In genomic region chr14:74979442-74980397, GRCh38 we compare ENCODE assay signal across 10 cellular contexts.
DNase-seq lines count a peak whose midpoint lies in the region; ATAC-seq and TF ChIP-seq lines count a peak whose summit lies in the region.
"Had no signal": no experiment of that assay in that cellular context is flagged by ENCODE, and none has a peak within 500 bp of the region (broad histone marks: within the 10 kb centered on the region; RNA-seq: fewer than 3 reads in every experiment).

No MANE protein-coding gene starts in this region.

- H4K20me1 ChIP-seq in Loucy (ENCODE audit: insufficient read depth, low read length, poor library complexity, severe bottlenecking) = no peaks in the 10 kb centered on the region

- no peaks in the 10 kb centered on the region for H3K9me3 ChIP-seq in Loucy (ENCODE audit: insufficient read depth, low read depth, low read length)
- H3K9me3 ChIP-seq: Peyer's patch had no signal

- ATAC-seq in HG02798 (IDR thresholded peaks at IDR 0.05; ENCODE audit: poor library complexity, unreplicated experiment) (no peak), HG03342 (IDR thresholded peaks at IDR 0.05; ENCODE audit: unreplicated experiment) (no peak), HG02678 (IDR thresholded peaks at IDR 0.05; ENCODE audit: unreplicated experiment) (no peak)

- H3K4me1 ChIP-seq in Loucy (ENCODE audit: insufficient read depth, low read length, poor library complexity, severe bottlenecking) = no peaks in the 10 kb centered on the region

- H2AFZ ChIP-seq in Loucy (ENCODE audit: low read length) = no peak overlapping the region

- no peak overlapping the region for H3K4me3 ChIP-seq in Loucy (ENCODE audit: low read length, poor library complexity, severe bottlenecking)
- no peak overlapping the region for H3K4me3 ChIP-seq in astrocyte of the spinal cord (ENCODE audit: low read depth, low read length)
- H3K4me3 ChIP-seq: Peyer's patch had no signal

- TF ChIP-seq CTCF in Loucy (conservative IDR thresholded peaks at IDR 0.05; ENCODE audit: low read length) (0 out of 2 replicates have a peak, but pooled peaks have one; percentile 9), astrocyte of the spinal cord (IDR thresholded peaks at IDR 0.05; ENCODE audit: low read depth, low read length) (peak; percentile 31)

- no peak overlapping the region for H3K4me2 ChIP-seq in Loucy (ENCODE audit: low read depth, low read length, poor library complexity, severe bottlenecking)

- no peak overlapping the region for H3K9ac ChIP-seq in Loucy (ENCODE audit: low read depth, low read length, poor library complexity, severe bottlenecking)

- H3K36me3 ChIP-seq in Loucy (ENCODE audit: insufficient read depth, low read length) = no peaks in the 10 kb centered on the region
- H3K36me3 ChIP-seq: Peyer's patch had no signal

- H3K79me2 ChIP-seq in Loucy (ENCODE audit: insufficient read depth, low read length) = no peaks in the 10 kb centered on the region

- DNase-seq in ACHN = peak; percentile 8
- DNase-seq in astrocyte of the spinal cord (ENCODE audit: low read depth, low spot score) = peak; percentile 47
- DNase-seq in SKM-1 (lab: John Stamatoyannopoulos, UW; ENCODE audit: unreplicated experiment) = no peak
- DNase-seq: CD4-positive, CD25-positive, alpha-beta regulatory T cell had no signal

- peak overlapping the region; percentile 35 for H3K27ac ChIP-seq in layer of hippocampus (ENCODE audit: low read depth, low read length)

- H3F3A ChIP-seq in Loucy (ENCODE audit: low read depth) = no peaks in the 10 kb centered on the region

- no peaks in the 10 kb centered on the region for H3K27me3 ChIP-seq in Loucy (ENCODE audit: insufficient read depth, low read length, poor library complexity, severe bottlenecking)
- H3K27me3 ChIP-seq in layer of hippocampus (ENCODE audit: control insufficient read depth, insufficient read depth, low read length) = no peaks in the 10 kb centered on the region
- H3K27me3 ChIP-seq: Peyer's patch had no signal

- in situ Hi-C loops in ACHN (cut with HindIII; ENCODE audit: low pct_ligation_motif_present, low pct_unique_long_range_greater_than_20kb, low sequenced_read_pairs) (no loop called here), astrocyte of the spinal cord (cut with HindIII; ENCODE audit: low sequenced_read_pairs) (no loop called here)

- no peaks in the 10 kb centered on the region for H3K9me2 ChIP-seq in Loucy (replicated peaks; ENCODE audit: low read depth, low read length)
